In the genomic region with DNA sequence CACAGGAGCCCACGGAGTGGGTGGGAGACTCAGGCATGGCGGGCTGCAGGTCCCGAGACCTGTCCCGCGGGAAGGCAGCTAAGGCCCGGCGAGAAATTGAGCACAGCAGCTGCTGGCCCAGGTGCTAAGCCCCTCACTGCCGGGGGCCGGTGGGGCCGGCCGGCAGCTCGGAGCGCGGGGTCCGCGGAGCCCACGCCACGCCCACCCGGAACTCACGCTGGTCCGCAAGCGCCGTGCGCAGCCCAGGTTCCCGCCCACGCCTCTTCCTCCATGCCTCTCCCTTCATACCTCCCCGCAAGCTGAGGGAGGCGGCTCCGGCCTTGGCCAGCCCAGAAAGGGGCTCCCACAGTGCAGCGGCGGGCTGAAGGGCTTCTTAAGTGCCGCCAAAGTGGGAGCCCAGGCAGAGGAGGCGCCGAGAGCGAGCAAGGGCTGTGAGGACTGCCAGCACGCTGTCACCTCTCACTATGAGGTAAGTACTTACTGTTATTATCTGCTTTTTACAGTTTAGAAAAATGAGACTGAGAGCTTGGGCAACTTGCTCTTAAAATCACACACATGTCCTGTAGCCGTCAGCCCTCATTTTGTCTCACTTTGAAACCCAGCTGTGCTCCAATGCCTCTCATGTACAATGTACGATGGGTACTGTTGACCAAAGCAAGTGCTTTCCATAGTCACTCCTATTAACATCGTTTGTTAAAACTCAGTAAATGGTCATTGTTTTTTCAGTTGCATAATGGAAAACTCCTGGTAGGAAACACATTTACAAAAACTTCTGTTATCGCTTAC, we compare ENCODE assay signal across 16 cellular contexts. TPM values are rescaled to one million over a fixed set of nuclear protein-coding genes. Genes with fewer than 3 reads are reported as not detected.
A peak's percentile ranks its signal among the peaks of the same experiment; 100 is the strongest.
DNase-seq lines count a peak whose midpoint lies in the region; ATAC-seq and TF ChIP-seq lines count a peak whose summit lies in the region.
"Had no signal": no experiment of that assay in that cellular context is flagged by ENCODE, and none has a peak within 500 bp of the region (broad histone marks: within the 10 kb centered on the region; RNA-seq: fewer than 3 reads in every experiment).

No MANE protein-coding gene starts in this region.

- H3K4me3 Mint-ChIP-seq in activated T-helper 17 cell treated with anti-CD3 and anti-CD28 coated beads, Interleukin-2, amount 50 U/mL, for 72 hours = no peak overlapping the region

- TF ChIP-seq CTCF in PC-9 (conservative IDR thresholded peaks at IDR 0.05) = no peak
- TF ChIP-seq CTCF in neural cell (IDR thresholded peaks at IDR 0.05; ENCODE audit: poor library complexity, severe bottlenecking) = no peak

- no TSS peak for BruUV-seq in PC-9 (replicated peaks; lab: Mats Ljungman, UMichigan)

- no peak for ATAC-seq in activated T-helper 17 cell treated with anti-CD3 and anti-CD28 coated beads, Interleukin-2, amount 50 U/mL, for 72 hours (replicated peaks)
- ATAC-seq: GM12878 had no signal

- no peak for TF ChIP-seq RAD21 in neural cell (conservative IDR thresholded peaks at IDR 0.05)

- peaks cover 20% of the 10 kb centered on the region for H3K27me3 Mint-ChIP-seq in activated T-helper 17 cell treated with anti-CD3 and anti-CD28 coated beads, Interleukin-2, amount 50 U/mL, for 72 hours

- no peaks in the 10 kb centered on the region for H3K4me1 Mint-ChIP-seq in activated T-helper 17 cell treated with anti-CD3 and anti-CD28 coated beads, Interleukin-2, amount 50 U/mL, for 72 hours

- H3K36me3 Mint-ChIP-seq in activated T-helper 17 cell treated with anti-CD3 and anti-CD28 coated beads, Interleukin-2, amount 50 U/mL, for 72 hours (ENCODE audit: low read depth) = no peaks in the 10 kb centered on the region

- H3K79me2 ChIP-seq in PC-9 (ENCODE audit: low read depth) = no peaks in the 10 kb centered on the region
- H3K79me2 ChIP-seq in neural cell (replicated peaks; ENCODE audit: insufficient read depth, low read length) = no peaks in the 10 kb centered on the region

- peak overlapping the region; percentile 62 for H3K4me2 ChIP-seq in PC-9
- peak overlapping the region; percentile 50 for H3K4me2 ChIP-seq in neural cell (ENCODE audit: low read length)
- H3K4me2 ChIP-seq: BLaER1 had no signal

- H3K27ac Mint-ChIP-seq in activated T-helper 17 cell treated with anti-CD3 and anti-CD28 coated beads, Interleukin-2, amount 50 U/mL, for 72 hours = no peak overlapping the region

- H3K27me3 ChIP-seq in H7 (ENCODE audit: control insufficient read depth, insufficient read depth, low read length) (peaks cover 41% of the 10 kb centered on the region), PC-9 (ENCODE audit: insufficient read depth, low read depth) (no peaks in the 10 kb centered on the region), neural cell (ENCODE audit: insufficient read depth, low read depth, low read length) (no peaks in the 10 kb centered on the region)
- H3K27me3 ChIP-seq: BLaER1 had no signal

- no peaks in the 10 kb centered on the region for H3K36me3 ChIP-seq in H7 (replicated peaks; ENCODE audit: control insufficient read depth, insufficient read depth, low read length)
- no peaks in the 10 kb centered on the region for H3K36me3 ChIP-seq in PC-9 (ENCODE audit: low read depth)
- no peaks in the 10 kb centered on the region for H3K36me3 ChIP-seq in neural cell (ENCODE audit: insufficient read depth, low read length)
- H3K36me3 ChIP-seq: BLaER1 had no signal

- H3K9me2 ChIP-seq in PC-9 (ENCODE audit: insufficient read depth) (no peaks in the 10 kb centered on the region), neural cell (ENCODE audit: insufficient read depth, low read length) (no peaks in the 10 kb centered on the region)

- peak overlapping the region; percentile 81 for H2AFZ ChIP-seq in PC-9
- H2AFZ ChIP-seq in neural cell (ENCODE audit: low read depth, low read length) = no peak overlapping the region

- TF ChIP-seq EP300 in neural cell (conservative IDR thresholded peaks at IDR 0.05; ENCODE audit: poor library complexity, severe bottlenecking) = no peak

- peak in 2 of 3 experiments; percentile 37 to 55 for DNase-seq in NCI-H1417 (lab: John Stamatoyannopoulos, UW)
- no peak for DNase-seq in NCI-H1417 treated with DMSO at 0.1 percent for 48 hours (lab: John Stamatoyannopoulos, UW)
- DNase-seq in H7 = no peak
- no peak for DNase-seq in PC-9
- no peak for DNase-seq in EL
- DNase-seq in NOMO-1 (lab: John Stamatoyannopoulos, UW; ENCODE audit: unreplicated experiment in 2 of 2) = no peak
- DNase-seq: 8988T, NCI-H1694, NCI-H2107, NCI-H524, SHP77 had no signal

- CTCF ChIA-PET in PC-9 (lab: Charles Lee) = no interaction called here

- H3K9me3 ChIP-seq in PC-9 (ENCODE audit: insufficient read depth, low read depth) = no peaks in the 10 kb centered on the region
- no peaks in the 10 kb centered on the region for H3K9me3 ChIP-seq in neural cell (ENCODE audit: low read length)
- H3K9me3 ChIP-seq: BLaER1 had no signal

- H3K4me1 ChIP-seq in PC-9 (replicated peaks; ENCODE audit: insufficient read depth) = no peaks in the 10 kb centered on the region
- H3K4me1 ChIP-seq: BLaER1 had no signal

- no peak overlapping the region for H3K9ac ChIP-seq in neural cell (ENCODE audit: low read length)
- H3K9ac ChIP-seq: BLaER1 had no signal

- no peak overlapping the region for H3K27ac ChIP-seq in PC-9
- peak overlapping the region; percentile 88 for H3K27ac ChIP-seq in neural cell (ENCODE audit: low read length)
- H3K27ac ChIP-seq: BLaER1 had no signal

- H3K9me3 Mint-ChIP-seq in activated T-helper 17 cell treated with anti-CD3 and anti-CD28 coated beads, Interleukin-2, amount 50 U/mL, for 72 hours = no peaks in the 10 kb centered on the region

- H3F3A ChIP-seq in PC-9 (ENCODE audit: insufficient read depth, low read depth) (no peaks in the 10 kb centered on the region), neural cell (ENCODE audit: insufficient read depth, low read length, poor library complexity, severe bottlenecking) (peaks cover 5% of the 10 kb centered on the region)

- H3K4me3 ChIP-seq in H7 (ENCODE audit: insufficient read depth, low read depth, low read length) (peak overlapping the region; percentile 8; the same call in 1 of the 2 replicates), PC-9 (peak overlapping the region; percentile 44; the same call in 1 of the 2 replicates), neural cell (ENCODE audit: low read length) (peak overlapping the region; percentile 9)
- H3K4me3 ChIP-seq: BLaER1, GM12878 had no signal

- no peaks in the 10 kb centered on the region; the same call in 1 of the 2 replicates for H4K20me1 ChIP-seq in PC-9 (ENCODE audit: insufficient read depth)
- no peaks in the 10 kb centered on the region for H4K20me1 ChIP-seq in neural cell (ENCODE audit: insufficient read depth)
- H4K20me1 ChIP-seq: BLaER1 had no signal

- intact Hi-C loops in PC-9 (cut with micrococcal nuclease; ENCODE audit: unreplicated experiment) = no loop called here

- POLR2A ChIA-PET in PC-9 (lab: Charles Lee; ENCODE audit: unreplicated experiment) = no interaction called here

TF ChIP-seq in neural cell, 6 proteins besides CTCF, POLR2A, EP300 and RAD21:
- TF ChIP-seq MXI1 (conservative IDR thresholded peaks at IDR 0.05; ENCODE audit: poor library complexity, severe bottlenecking) (no peak), TAF1 (IDR thresholded peaks at IDR 0.05; ENCODE audit: low read depth) (no peak), EZH2 (IDR thresholded peaks at IDR 0.05; ENCODE audit: borderline replicate concordance, insufficient read depth, low read length, poor library complexity, severe bottlenecking) (no peak), SMC3 (conservative IDR thresholded peaks at IDR 0.05; ENCODE audit: poor library complexity) (no peak), POLR2AphosphoS5 (IDR thresholded peaks at IDR 0.05) (peak; percentile 11)
- TF ChIP-seq, protein P1, sequence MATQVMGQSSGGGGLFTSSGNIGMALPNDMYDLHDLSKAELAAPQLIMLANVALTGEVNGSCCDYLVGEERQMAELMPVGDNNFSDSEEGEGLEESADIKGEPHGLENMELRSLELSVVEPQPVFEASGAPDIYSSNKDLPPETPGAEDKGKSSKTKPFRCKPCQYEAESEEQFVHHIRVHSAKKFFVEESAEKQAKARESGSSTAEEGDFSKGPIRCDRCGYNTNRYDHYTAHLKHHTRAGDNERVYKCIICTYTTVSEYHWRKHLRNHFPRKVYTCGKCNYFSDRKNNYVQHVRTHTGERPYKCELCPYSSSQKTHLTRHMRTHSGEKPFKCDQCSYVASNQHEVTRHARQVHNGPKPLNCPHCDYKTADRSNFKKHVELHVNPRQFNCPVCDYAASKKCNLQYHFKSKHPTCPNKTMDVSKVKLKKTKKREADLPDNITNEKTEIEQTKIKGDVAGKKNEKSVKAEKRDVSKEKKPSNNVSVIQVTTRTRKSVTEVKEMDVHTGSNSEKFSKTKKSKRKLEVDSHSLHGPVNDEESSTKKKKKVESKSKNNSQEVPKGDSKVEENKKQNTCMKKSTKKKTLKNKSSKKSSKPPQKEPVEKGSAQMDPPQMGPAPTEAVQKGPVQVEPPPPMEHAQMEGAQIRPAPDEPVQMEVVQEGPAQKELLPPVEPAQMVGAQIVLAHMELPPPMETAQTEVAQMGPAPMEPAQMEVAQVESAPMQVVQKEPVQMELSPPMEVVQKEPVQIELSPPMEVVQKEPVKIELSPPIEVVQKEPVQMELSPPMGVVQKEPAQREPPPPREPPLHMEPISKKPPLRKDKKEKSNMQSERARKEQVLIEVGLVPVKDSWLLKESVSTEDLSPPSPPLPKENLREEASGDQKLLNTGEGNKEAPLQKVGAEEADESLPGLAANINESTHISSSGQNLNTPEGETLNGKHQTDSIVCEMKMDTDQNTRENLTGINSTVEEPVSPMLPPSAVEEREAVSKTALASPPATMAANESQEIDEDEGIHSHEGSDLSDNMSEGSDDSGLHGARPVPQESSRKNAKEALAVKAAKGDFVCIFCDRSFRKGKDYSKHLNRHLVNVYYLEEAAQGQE (IDR thresholded peaks at IDR 0.05; ENCODE audit: borderline replicate concordance) = no peak

RNA-seq across cellular contexts. Expression of gene OR10D3, which starts 12.2 kb away (rescaled TPM):
- not detected in 2 replicates for total RNA-seq in H7 (2014; rRNA removed; shearing (Covaris generic))
- not detected in 2 replicates for total RNA-seq in PC-9 (2021)
- polyA plus RNA-seq in neural cell = not detected in 2 replicates
- polyA minus RNA-seq in neural cell = 0.23 TPM in 1 of 2 replicates, not detected in the other
- not detected for total RNA-seq in activated T-helper 17 cell treated with anti-CD3 and anti-CD28 coated beads, Interleukin-2, amount 50 U/mL, for 72 hours
- total RNA-seq: GM12878, HT-29 had no signal
- polyA plus RNA-seq: GM12878 had no signal

RNA-seq across cellular contexts. Expression of gene VWA5A, which starts 55.7 kb away (rescaled TPM):
- total RNA-seq in H7 (2014; rRNA removed; shearing (Covaris generic)) = 15.1 and 17.8 TPM in 2 replicates
- total RNA-seq in PC-9 (2021) = 1.9 and 2.7 TPM in 2 replicates
- 82.2 and 87.3 TPM in 2 replicates for polyA plus RNA-seq in neural cell
- polyA minus RNA-seq in neural cell = 98.2 and 102 TPM in 2 replicates
- total RNA-seq in activated T-helper 17 cell treated with anti-CD3 and anti-CD28 coated beads, Interleukin-2, amount 50 U/mL, for 72 hours = 1 to 10 TPM; 5.3 to 6.3 TPM

Comparison
In these comparisons a context has a peak if more than half of its experiments do, and no peak if none do; other contexts are left out.
1. DNase-seq: peak in NCI-H1417 (2 of 3); none in NCI-H1417 treated with DMSO at 0.1 percent for 48 hours (single experiment), H7 (single experiment), PC-9 (0 of 2), EL (single experiment) and NOMO-1 (0 of 2).
2. Peak in every context shown above with its lines, with median percentiles within 50 percentile points of each other: H3K4me3 ChIP-seq.